ENCODE assay signal across 20 cellular contexts in the genomic region with DNA sequence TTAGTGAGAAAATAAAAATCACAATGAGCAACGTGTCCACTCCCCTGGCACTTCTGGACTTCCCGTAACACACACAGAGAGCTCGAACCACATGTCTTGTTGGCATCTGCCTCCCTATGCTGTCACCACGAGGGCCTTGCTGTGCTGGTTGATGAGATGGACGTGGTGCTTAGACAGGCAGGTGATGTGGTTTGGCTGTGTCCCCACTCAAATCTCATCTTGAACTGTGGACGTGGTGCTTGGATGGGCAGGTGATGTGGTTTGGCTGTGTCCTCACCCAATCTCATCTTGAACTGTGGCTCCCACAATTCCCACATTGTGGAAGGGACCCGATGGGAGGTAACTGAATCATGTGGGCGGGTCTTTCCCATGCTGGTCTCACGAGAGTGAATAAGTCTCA. TPM values are rescaled to one million over a fixed set of nuclear protein-coding genes. Genes with fewer than 3 reads are reported as not detected.
DNase-seq lines count a peak whose midpoint lies in the region; ATAC-seq, FAIRE-seq and TF ChIP-seq lines count a peak whose summit lies in the region.
"Had no signal": no experiment of that assay in that cellular context is flagged by ENCODE, and none has a peak within 500 bp of the region (broad histone marks: within the 10 kb centered on the region; RNA-seq: fewer than 3 reads in every experiment).

No MANE protein-coding gene starts in this region.

- H3K4me1 ChIP-seq in BLaER1 treated with 17β-estradiol and CSF1 and Interleukin-3, amounts not matched to agents 10 nM and 100 nM = peaks cover 54 to 79% (median 65%) of the 10 kb centered on the region in 10 experiments
- H3K4me1 ChIP-seq in K562 (replicated peaks in 1 of 2; ENCODE audit: control insufficient read depth in 2 of 2, insufficient read depth in 2 of 2, low read length in 2 of 2) = peaks cover 3 to 43% of the 10 kb centered on the region in 2 experiments; a peak in 2 of 5 replicates
- H3K4me1 ChIP-seq: HAP-1 had no signal

- H3K9me3 ChIP-seq in BLaER1 treated with 17β-estradiol and CSF1 and Interleukin-3, amounts not matched to agents 10 nM and 100 nM (replicated peaks in 1 of 11) = peaks cover 9 to 28% (median 17%) of the 10 kb centered on the region in 11 experiments; a peak in 20 of 22 replicates
- peaks cover 3% of the 10 kb centered on the region for H3K9me3 ChIP-seq in K562 (replicated peaks; ENCODE audit: control insufficient read depth, insufficient read depth, low read depth, low read length)
- H3K9me3 ChIP-seq: HAP-1 had no signal

- no peak for TF ChIP-seq CTCF in AG10803 (conservative IDR thresholded peaks at IDR 0.05; ENCODE audit: low read length)
- TF ChIP-seq CTCF in K562 (IDR thresholded peaks at IDR 0.05 in 2 of 3, conservative IDR thresholded peaks at IDR 0.05 in 1 of 3; ENCODE audit: insufficient read depth in 2 of 3, low read depth in 1 of 3, low read length in 3 of 3) = no peak

- peaks cover 0 to 30% (median 16%) of the 10 kb centered on the region in 11 experiments; a peak in 14 of 22 replicates for H4K20me1 ChIP-seq in BLaER1 treated with 17β-estradiol and CSF1 and Interleukin-3, amounts not matched to agents 10 nM and 100 nM
- H4K20me1 ChIP-seq in K562 (replicated peaks; ENCODE audit: control insufficient read depth, insufficient read depth, low read length) = no peaks in the 10 kb centered on the region

- H2AFZ ChIP-seq in K562 (ENCODE audit: low read depth, low read length) = no peak overlapping the region

- TF ChIP-seq EP300 in K562 (IDR thresholded peaks at IDR 0.05; ENCODE audit: low read length) = no peak

- no peak overlapping the region for H3K27ac ChIP-seq in BLaER1 treated with 17β-estradiol and CSF1 and Interleukin-3, amounts not matched to agents 10 nM and 100 nM
- H3K27ac ChIP-seq in K562 (ENCODE audit: extremely low read depth, low read depth, low read length) = no peak overlapping the region

- peaks cover 60 to 91% (median 79%) of the 10 kb centered on the region in 11 experiments for H3K27me3 ChIP-seq in BLaER1 treated with 17β-estradiol and CSF1 and Interleukin-3, amounts not matched to agents 10 nM and 100 nM
- peaks cover 35 to 76% of the 10 kb centered on the region in 2 experiments for H3K27me3 ChIP-seq in K562 (ENCODE audit: control insufficient read depth in 2 of 2, insufficient read depth in 2 of 2, low read length in 2 of 2)

- CTCF ChIA-PET in K562 (lab: Yijun Ruan, JAX; ENCODE audit: low intra/inter-chr PET ratio) = no interaction called here

- peak; percentile 22 for DNase-seq in AG10803 (ENCODE audit: low read depth)
- no peak for DNase-seq in K562 (ENCODE audit: extremely low read depth in 1 of 4, low spot score in 3 of 4)
- DNase-seq in myocyte (ENCODE audit: low read depth) = peak; percentile 94
- no peak for DNase-seq in dedifferentiated amniotic fluid mesenchymal stem cell (ENCODE audit: extremely low spot score)
- DNase-seq in foreskin melanocyte = no peak
- DNase-seq: DMS79, MV-4-11, NCI-H187, NCI-H2107, NCI-H226, NCI-H524, NCI-H82, SHP77 treated with DMSO at 0.1 percent for 48 hours had no signal

- WGBS in K562 (ENCODE audit: insufficient coverage, low coverage, missing lambda C conversion rate) = 20% methylated on average over 9 of the region's 9 CpGs

- peak overlapping the region; percentile 78 to 92 (median 87); a peak in 20 of 22 replicates for H3K4me2 ChIP-seq in BLaER1 treated with 17β-estradiol and CSF1 and Interleukin-3, amounts not matched to agents 10 nM and 100 nM
- H3K4me2 ChIP-seq in K562 (ENCODE audit: insufficient read depth, low read length) = no peak overlapping the region

- TF ChIP-seq RAD21 in K562 (CRISPR knock-in tag; conservative IDR thresholded peaks at IDR 0.05 in 1 of 2, IDR thresholded peaks at IDR 0.05 in 1 of 2) = no peak

- no peak for FAIRE-seq in K562 (lab: Jason Lieb, UNC)
- FAIRE-seq: GM12892, GM18507 had no signal

- POLR2A ChIA-PET in K562 (lab: Yijun Ruan, JAX) = no interaction called here

- TF ChIP-seq POLR2A in K562 (conservative IDR thresholded peaks at IDR 0.05) = no peak

- no peaks in the 10 kb centered on the region for H3K9me1 ChIP-seq in K562 (ENCODE audit: control insufficient read depth, insufficient read depth, low read length)

- no peak overlapping the region for H3K4me3 ChIP-seq in AG10803 (ENCODE audit: low read length)
- H3K4me3 ChIP-seq in BLaER1 treated with 17β-estradiol and CSF1 and Interleukin-3, amounts not matched to agents 10 nM and 100 nM = peak overlapping the region in 1 of 10 experiments; percentile 11; a peak in 1 of 20 replicates
- H3K4me3 ChIP-seq in K562 = no peak overlapping the region
- H3K4me3 ChIP-seq: HAP-1 had no signal

- in situ Hi-C loops in K562 (cut with MboI) = no loop called here

- no peaks in the 10 kb centered on the region for H3K79me2 ChIP-seq in K562 (ENCODE audit: control insufficient read depth, insufficient read depth, low read length)

- intact Hi-C loops in K562 (cut with micrococcal nuclease) = no loop called here

- ATAC-seq in K562 (no peak), GM21619 (IDR thresholded peaks at IDR 0.05; ENCODE audit: unreplicated experiment) (no peak)
- ATAC-seq: SK-N-SH treated with all-trans-retinoic acid at 6 μM for 48 hours had no signal

- H3K36me3 ChIP-seq in BLaER1 treated with 17β-estradiol and CSF1 and Interleukin-3, amounts not matched to agents 10 nM and 100 nM = no peaks in the 10 kb centered on the region; a peak in 1 of 22 replicates
- H3K36me3 ChIP-seq in K562 (ENCODE audit: control insufficient read depth, insufficient read depth, low read length) = no peaks in the 10 kb centered on the region
- H3K36me3 ChIP-seq: HAP-1 had no signal

- no TSS peak for BruUV-seq in K562 (replicated peaks; lab: Mats Ljungman, UMichigan)

- no peak overlapping the region for H3K9ac ChIP-seq in BLaER1 treated with 17β-estradiol and CSF1 and Interleukin-3, amounts not matched to agents 10 nM and 100 nM
- no peak overlapping the region for H3K9ac ChIP-seq in K562 (ENCODE audit: insufficient read depth in 1 of 2, low read depth in 2 of 2, low read length in 2 of 2)

TF ChIP-seq in K562, 482 proteins besides CTCF, POLR2A, EP300 and RAD21:
- TF ChIP-seq CHD2 (IDR thresholded peaks at IDR 0.05; ENCODE audit: low read depth, low read length) = peak; percentile 27; the same call in 1 of the 2 replicates
- no peak for TF ChIP-seq ZNF707 (CRISPR knock-in tag; conservative IDR thresholded peaks at IDR 0.05)

RNA-seq across cellular contexts. Expression of a gene that starts 40.0 kb away (rescaled TPM):
- total RNA-seq in K562 (2011; cell fraction: chromatin; rRNA removed; ENCODE audit: low replicate concordance) = 24.3 and 107 TPM in 2 replicates
- total RNA-seq in K562 (2011; cell fraction: nucleolus; rRNA removed) = 71.6 and 76.2 TPM in 2 replicates
- total RNA-seq in K562 (2011; cell fraction: nucleoplasm; rRNA removed) = 78.9 and 124 TPM in 2 replicates
- total RNA-seq in K562 (2014; rRNA removed) (21.6 and 30.7 TPM in 2 replicates), K562 (2014; rRNA removed; fragmentation: Illumina TruSeq; extraction: Trizol) (5.3 and 7.1 TPM in 2 replicates), K562 (2015; rRNA removed; fragmentation: Illumina TruSeq; extraction: Trizol) (10.4 and 11.4 TPM in 2 replicates), K562 (2021) (45.6 and 49.9 TPM in 2 replicates), myocyte (20.5 and 22.5 TPM in 2 replicates)
- polyA plus RNA-seq in K562 (2011; rRNA removed) (14.6 and 18.3 TPM in 2 replicates), K562 (2014; fragmentation: Illumina TruSeq; extraction: Trizol) (17.1 and 25.2 TPM in 2 replicates), K562 (2014; fragmentation: Nextera tagmentation; extraction: Ambion mirVana) (under 1 TPM; 0.34 to 0.53 TPM), K562 (2014; rRNA removed) (15.1 and 15.6 TPM in 2 replicates)
- polyA plus RNA-seq in K562 (2011; cell fraction: cytosol; rRNA removed) = 39.0 and 72.2 TPM in 2 replicates
- 55.9 and 72.5 TPM in 2 replicates for polyA plus RNA-seq in K562 (2011; cell fraction: nucleus; rRNA removed)
- polyA plus RNA-seq in K562 (2012) = 28.5 and 35.1 TPM in 2 replicates
- 73.8 and 144 TPM in 2 replicates for polyA minus RNA-seq in K562 (2011; rRNA and poly(A)+ RNA removed)
- polyA minus RNA-seq in K562 (2011; cell fraction: cytosol; rRNA and poly(A)+ RNA removed) = 42.8 and 52.2 TPM in 2 replicates
- 20.8 and 21.0 TPM in 2 replicates for polyA minus RNA-seq in K562 (2011; cell fraction: nucleus; rRNA and poly(A)+ RNA removed)
- 25.0 TPM for polyA plus RNA-seq in myocyte (2012)

RNA-seq across cellular contexts. Expression of a gene that starts 58.3 kb away (rescaled TPM):
- total RNA-seq in K562 (2011; cell fraction: chromatin; rRNA removed; ENCODE audit: low replicate concordance) = 5.5 and 11.7 TPM in 2 replicates
- total RNA-seq in K562 (2011; cell fraction: nucleolus; rRNA removed) = 8.4 and 9.3 TPM in 2 replicates
- total RNA-seq in K562 (2011; cell fraction: nucleoplasm; rRNA removed) = 4.1 and 4.2 TPM in 2 replicates
- 1.6 TPM in 2 replicates for total RNA-seq in K562 (2014; rRNA removed)
- 0.40 and 0.96 TPM in 2 replicates for total RNA-seq in K562 (2014; rRNA removed; fragmentation: Illumina TruSeq; extraction: Trizol)
- total RNA-seq in K562 (2015; rRNA removed; fragmentation: Illumina TruSeq; extraction: Trizol) = 1.8 and 2.2 TPM in 2 replicates
- 3.1 and 4.2 TPM in 2 replicates for total RNA-seq in K562 (2021)
- polyA plus RNA-seq in K562 (2011; rRNA removed) = 0.95 and 2.0 TPM in 2 replicates
- polyA plus RNA-seq in K562 (2011; cell fraction: cytosol; rRNA removed) = 1.0 and 2.7 TPM in 2 replicates
- polyA plus RNA-seq in K562 (2011; cell fraction: nucleus; rRNA removed) = 9.1 and 12.1 TPM in 2 replicates
- 4.4 and 8.2 TPM in 2 replicates for polyA plus RNA-seq in K562 (2012)
- polyA plus RNA-seq in K562 (2014; fragmentation: Illumina TruSeq; extraction: Trizol) = 0.56 and 0.69 TPM in 2 replicates
- polyA plus RNA-seq in K562 (2014; fragmentation: Nextera tagmentation; extraction: Ambion mirVana) = under 1 TPM; 0.11 to 0.24 TPM
- 1.4 and 2.1 TPM in 2 replicates for polyA plus RNA-seq in K562 (2014; rRNA removed)
- 0.51 and 0.74 TPM in 2 replicates for polyA minus RNA-seq in K562 (2011; rRNA and poly(A)+ RNA removed)
- polyA minus RNA-seq in K562 (2011; cell fraction: cytosol; rRNA and poly(A)+ RNA removed) = 1.7 TPM in 2 replicates
- polyA minus RNA-seq in K562 (2011; cell fraction: nucleus; rRNA and poly(A)+ RNA removed) = 3.9 and 6.3 TPM in 2 replicates
- 0.24 TPM in 1 of 2 replicates, not detected in the other for total RNA-seq in myocyte
- polyA plus RNA-seq in myocyte (2012) = 2.7 TPM
- total RNA-seq: RPMI7951 had no signal

Comparison
In these comparisons a context has a peak if more than half of its experiments do, and no peak if none do; other contexts are left out.
1. DNase-seq: peak in AG10803 (single experiment) and myocyte (single experiment); none in K562 (0 of 4), dedifferentiated amniotic fluid mesenchymal stem cell (single experiment) and foreskin melanocyte (single experiment).